In the genomic region with DNA sequence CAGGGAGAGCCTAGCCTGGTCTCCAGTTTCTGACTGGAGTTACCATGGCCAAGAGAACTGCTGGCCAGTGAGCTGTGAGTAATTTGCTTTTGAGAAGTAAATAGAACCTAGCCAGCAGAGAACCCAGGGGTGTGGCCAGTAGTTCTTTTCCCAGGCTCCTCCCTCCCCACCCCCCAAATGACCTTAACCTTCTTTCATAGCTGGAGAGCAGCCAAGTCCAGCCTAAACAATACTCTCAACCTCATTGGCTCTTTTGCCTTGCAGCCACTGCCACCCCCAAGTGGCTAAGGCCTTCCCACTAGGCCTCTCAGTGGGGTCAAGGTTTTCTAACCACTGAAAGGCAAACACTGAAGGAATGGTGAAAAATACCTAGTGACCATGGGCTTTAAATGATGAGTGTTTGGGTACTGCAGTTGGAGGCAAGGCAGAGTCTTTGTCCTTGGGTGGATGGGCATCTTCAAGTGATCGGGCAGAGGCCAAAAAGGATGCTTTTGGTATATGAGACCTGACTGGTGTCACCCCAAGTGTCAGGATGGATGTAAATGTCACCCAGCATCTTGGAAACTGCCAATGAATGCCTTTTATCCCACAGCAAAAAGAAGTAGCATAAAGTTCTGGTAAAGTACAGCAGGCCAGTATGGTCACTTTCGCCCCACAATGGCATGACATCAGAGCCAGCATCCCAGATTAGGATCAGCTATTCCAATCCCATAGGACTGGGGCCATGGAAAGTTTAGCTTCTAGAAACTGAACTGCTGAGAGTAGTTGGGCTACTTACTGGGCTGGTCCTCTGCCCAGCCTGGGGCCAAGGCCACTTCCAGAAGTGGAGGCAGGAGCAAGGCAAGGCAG, we compare ENCODE assay signal across 8 cellular contexts. TPM values are rescaled to one million over a fixed set of nuclear protein-coding genes. Genes with fewer than 3 reads are reported as not detected.
DNase-seq lines count a peak whose midpoint lies in the region; ATAC-seq and TF ChIP-seq lines count a peak whose summit lies in the region.

No MANE protein-coding gene starts in this region.

- H3K4me1 Mint-ChIP-seq in naive thymus-derived CD4-positive, alpha-beta T cell = peaks cover 37 to 72% (median 68%) of the 10 kb centered on the region in 7 donors

- no peaks in the 10 kb centered on the region for H3K27me3 Mint-ChIP-seq in naive thymus-derived CD4-positive, alpha-beta T cell

- POLR2A ChIA-PET in OCI-LY7 (lab: Charles Lee) = interaction anchor here (2.2 kb wide), 1 partner anchor 86 kb away, joined by 12 read pairs; no protein-coding TSS in a partner anchor
- POLR2A ChIA-PET in naive thymus-derived CD4-positive, alpha-beta T cell (lab: Charles Lee) = interaction anchor here (1.3 to 8.5 kb wide), 6 partner anchors 16 to 88 kb away, joined by 3 to 383 read pairs (median 8); a partner anchor contains a TSS

- ATAC-seq in naive thymus-derived CD4-positive, alpha-beta T cell = no peak
- no peak for ATAC-seq in GM21390 (IDR thresholded peaks at IDR 0.05; ENCODE audit: unreplicated experiment)

- H3K9me2 ChIP-seq in OCI-LY7 (ENCODE audit: insufficient read depth, low read length) = no peaks in the 10 kb centered on the region

- CTCF ChIA-PET in OCI-LY7 (lab: Charles Lee; ENCODE audit: unreplicated experiment) = no interaction called here
- CTCF ChIA-PET in naive thymus-derived CD4-positive, alpha-beta T cell (lab: Charles Lee) = interaction anchor here (1.0 kb wide), 1 partner anchor 36 kb away, joined by 3 read pairs; no protein-coding TSS in a partner anchor

- no peak overlapping the region for H3K4me2 ChIP-seq in OCI-LY7 (ENCODE audit: low read length)

- no peak overlapping the region for H3K4me3 ChIP-seq in OCI-LY7 (ENCODE audit: low read depth, low read length, poor library complexity, severe bottlenecking)
- H3K4me3 ChIP-seq in epithelial cell of esophagus (ENCODE audit: low read length) = no peak overlapping the region
- no peak overlapping the region for H3K4me3 ChIP-seq in naive thymus-derived CD4-positive, alpha-beta T cell (ENCODE audit: low read length)

- H3K27ac ChIP-seq in OCI-LY7 (ENCODE audit: low read depth, low read length, poor library complexity, severe bottlenecking) = peak overlapping the region; percentile 4
- peak overlapping the region; percentile 1 for H3K27ac ChIP-seq in naive thymus-derived CD4-positive, alpha-beta T cell (ENCODE audit: low read depth, low read length)

- peaks cover 52% of the 10 kb centered on the region for H3K36me3 ChIP-seq in OCI-LY7 (ENCODE audit: insufficient read depth, low read length)
- H3K36me3 ChIP-seq in naive thymus-derived CD4-positive, alpha-beta T cell (ENCODE audit: control insufficient read depth in 2 of 3, insufficient read depth in 3 of 3, low read length in 3 of 3) = peaks cover 0 to 16% (median 11%) of the 10 kb centered on the region in 3 experiments

- DNase-seq in DMS 273 (lab: John Stamatoyannopoulos, UW; ENCODE audit: unreplicated experiment) = peak; percentile 67
- DNase-seq in DMS 273 treated with DMSO at 0.1 percent for 48 hours (lab: John Stamatoyannopoulos, UW) = no peak
- DNase-seq in OCI-LY7 (ENCODE audit: low spot score) = no peak
- DNase-seq in epithelial cell of esophagus (ENCODE audit: low read depth) = peak; percentile 40
- DNase-seq in naive thymus-derived CD4-positive, alpha-beta T cell = no peak
- no peak for DNase-seq in GM20000 (ENCODE audit: low spot score)
- no peak for DNase-seq in D341Med (ENCODE audit: low spot score)

- no peak overlapping the region for H2AFZ ChIP-seq in OCI-LY7 (ENCODE audit: low read length)

- no peaks in the 10 kb centered on the region for H4K20me1 ChIP-seq in OCI-LY7 (ENCODE audit: insufficient read depth, low read length)

- no peaks in the 10 kb centered on the region for H3K79me2 ChIP-seq in OCI-LY7 (ENCODE audit: insufficient read depth, low read depth, low read length)

- no peaks in the 10 kb centered on the region for H3K9me3 ChIP-seq in OCI-LY7 (ENCODE audit: low read length)
- no peaks in the 10 kb centered on the region for H3K9me3 ChIP-seq in naive thymus-derived CD4-positive, alpha-beta T cell (ENCODE audit: control insufficient read depth in 2 of 3, low read length in 3 of 3)

- H3K4me1 ChIP-seq in OCI-LY7 (ENCODE audit: insufficient read depth, low read length, poor library complexity, severe bottlenecking) = peaks cover 34% of the 10 kb centered on the region
- H3K4me1 ChIP-seq in naive thymus-derived CD4-positive, alpha-beta T cell (ENCODE audit: control insufficient read depth in 2 of 2, insufficient read depth in 2 of 2, low read length in 2 of 2) = peaks cover 23 to 33% of the 10 kb centered on the region in 2 donors

- H3K27ac Mint-ChIP-seq in naive thymus-derived CD4-positive, alpha-beta T cell = peak overlapping the region in 8 of 9 donors; percentile 51 to 100 (median 98)

- no peaks in the 10 kb centered on the region for H3K27me3 ChIP-seq in naive thymus-derived CD4-positive, alpha-beta T cell (ENCODE audit: control insufficient read depth in 2 of 2, insufficient read depth in 2 of 2, low read length in 2 of 2)

- peak overlapping the region in 1 of 10 donors; percentile 81 for H3K4me3 Mint-ChIP-seq in naive thymus-derived CD4-positive, alpha-beta T cell

- TF ChIP-seq CTCF in OCI-LY7 (conservative IDR thresholded peaks at IDR 0.05; ENCODE audit: low read length) (no peak), epithelial cell of esophagus (IDR thresholded peaks at IDR 0.05; ENCODE audit: insufficient read depth, low read depth, low read length, missing control alignments) (no peak), GM20000 (IDR thresholded peaks at IDR 0.05; ENCODE audit: extremely low read depth, missing control alignments) (no peak)

- peaks cover 0 to 4% (median 0%) of the 10 kb centered on the region in 11 donors for H3K9me3 Mint-ChIP-seq in naive thymus-derived CD4-positive, alpha-beta T cell

- intact Hi-C loops in OCI-LY7 (cut with micrococcal nuclease; ENCODE audit: unreplicated experiment) = no loop called here
- intact Hi-C loops in naive thymus-derived CD4-positive, alpha-beta T cell (cut with micrococcal nuclease) = no loop called here

- BruUV-seq in OCI-LY7 (replicated peaks; lab: Mats Ljungman, UMichigan) = no TSS peak

- H3K36me3 Mint-ChIP-seq in naive thymus-derived CD4-positive, alpha-beta T cell = peaks cover 0 to 18% (median 11%) of the 10 kb centered on the region in 5 donors

RNA-seq across cellular contexts. Expression of a gene that starts 3.5 kb away (rescaled TPM):
- total RNA-seq in OCI-LY7 (2014; rRNA removed; shearing (Covaris generic)) = 8.2 and 10.3 TPM in 2 replicates
- total RNA-seq in OCI-LY7 (2022) = 15.2 and 18.0 TPM in 2 replicates
- 10 to 100 TPM in 4 of 5 experiments, 1 to 10 TPM in 1; 8.4 to 17.9 (median 16.7) TPM for total RNA-seq in naive thymus-derived CD4-positive, alpha-beta T cell
- 10 to 100 TPM in 1 of 2 donors, 1 to 10 TPM in 1; 7.0 to 11.3 TPM for polyA plus RNA-seq in naive thymus-derived CD4-positive, alpha-beta T cell

RNA-seq across cellular contexts. Expression of a gene that starts 42.2 kb away (rescaled TPM):
- 8.0 and 19.5 TPM in 2 replicates for total RNA-seq in OCI-LY7 (2014; rRNA removed; shearing (Covaris generic))
- 17.1 and 18.2 TPM in 2 replicates for total RNA-seq in OCI-LY7 (2022)
- total RNA-seq in naive thymus-derived CD4-positive, alpha-beta T cell = 10 to 100 TPM; 36.4 to 72.4 (median 39.7) TPM
- 10 to 100 TPM in 1 of 2 donors, 1 to 10 TPM in 1; 3.1 to 11.0 TPM for polyA plus RNA-seq in naive thymus-derived CD4-positive, alpha-beta T cell

Comparison
In these comparisons a context has a peak if more than half of its experiments do, and no peak if none do; other contexts are left out.
1. DNase-seq: peak in DMS 273 (single experiment) and epithelial cell of esophagus (single experiment); none in DMS 273 treated with DMSO at 0.1 percent for 48 hours (single experiment), OCI-LY7 (single experiment), naive thymus-derived CD4-positive, alpha-beta T cell (0 of 9), GM20000 (single experiment) and D341Med (single experiment).